Comparison of ENCODE assay signal across 24 cellular contexts in genomic region chr15:32982001-32982400, GRCh38.
A peak's percentile ranks its signal among the peaks of the same experiment; 100 is the strongest.
DNase-seq lines count a peak whose midpoint lies in the region; ATAC-seq lines count a peak whose summit lies in the region.
"Had no signal": no experiment of that assay in that cellular context is flagged by ENCODE, and none has a peak within 500 bp of the region (broad histone marks: within the 10 kb centered on the region; RNA-seq: fewer than 3 reads in every experiment).

No MANE protein-coding gene starts in this region.

- no peaks in the 10 kb centered on the region for H3K36me3 Mint-ChIP-seq in activated T-helper 17 cell treated with anti-CD3 and anti-CD28 coated beads, Interleukin-2, amount 50 U/mL, for 72 hours (ENCODE audit: low read depth)

- peak overlapping the region; percentile 5 for H3K4me3 Mint-ChIP-seq in activated T-helper 17 cell treated with anti-CD3 and anti-CD28 coated beads, Interleukin-2, amount 50 U/mL, for 72 hours
- H3K4me3 Mint-ChIP-seq: H9; T-helper 2 cell treated with Interferon-gamma antibody and Interleukin-4, amounts not matched to agents 5 μg/mL and 100 μg/mL, for 36 hours had no signal

- H3K9me3 ChIP-seq in GM23248 (ENCODE audit: low read depth), result no peaks in the 10 kb centered on the region
- H3K9me3 ChIP-seq: A549, BE2C, SJSA1 had no signal

- no peak for ATAC-seq in activated T-helper 17 cell treated with anti-CD3 and anti-CD28 coated beads, Interleukin-2, amount 50 U/mL, for 72 hours (replicated peaks)
- ATAC-seq in GM19467 (IDR thresholded peaks at IDR 0.05; ENCODE audit: unreplicated experiment) (no peak), GM21529 (IDR thresholded peaks at IDR 0.05; ENCODE audit: unreplicated experiment) (no peak)
- ATAC-seq: A549 had no signal

- H3K27me3 Mint-ChIP-seq in activated T-helper 17 cell treated with anti-CD3 and anti-CD28 coated beads, Interleukin-2, amount 50 U/mL, for 72 hours, result no peaks in the 10 kb centered on the region

- H3K4me3 ChIP-seq in GM23248, result no peak overlapping the region
- H3K4me3 ChIP-seq: A549, PC-9, SJSA1 had no signal

- 0 out of 2 replicates have a peak overlapping the region, but pooled peaks have one; percentile 11 for H3K27ac ChIP-seq in GM23248
- H3K27ac ChIP-seq: A549, PC-9, SJSA1 had no signal

- H3K4me2 ChIP-seq in GM23248 (ENCODE audit: unreplicated experiment), result no peak overlapping the region
- H3K4me2 ChIP-seq: A549, PC-9 had no signal

- no peaks in the 10 kb centered on the region for H3K9me3 Mint-ChIP-seq in activated T-helper 17 cell treated with anti-CD3 and anti-CD28 coated beads, Interleukin-2, amount 50 U/mL, for 72 hours
- H3K9me3 Mint-ChIP-seq: H9; T-helper 2 cell treated with Interferon-gamma antibody and Interleukin-4, amounts not matched to agents 5 μg/mL and 100 μg/mL, for 36 hours had no signal

- no peaks in the 10 kb centered on the region for H3K79me2 ChIP-seq in GM23248 (ENCODE audit: insufficient read depth)

- peaks cover 47% of the 10 kb centered on the region for H3K4me1 ChIP-seq in GM23248 (ENCODE audit: insufficient read depth)
- H3K4me1 ChIP-seq: A549, BE2C had no signal

- no peak overlapping the region for H2AFZ ChIP-seq in GM23248
- H2AFZ ChIP-seq: PC-9 had no signal

- H3K9me2 ChIP-seq in GM23248 (ENCODE audit: insufficient read depth), result no peaks in the 10 kb centered on the region

- no peak overlapping the region for H3K27ac Mint-ChIP-seq in activated T-helper 17 cell treated with anti-CD3 and anti-CD28 coated beads, Interleukin-2, amount 50 U/mL, for 72 hours
- H3K27ac Mint-ChIP-seq: T-helper 2 cell treated with Interferon-gamma antibody and Interleukin-4, amounts not matched to agents 5 μg/mL and 100 μg/mL, for 36 hours had no signal

- H3K27me3 ChIP-seq in GM23248 (replicated peaks; ENCODE audit: insufficient read depth), result no peaks in the 10 kb centered on the region
- H3K27me3 ChIP-seq: BE2C, SJSA1 had no signal

- no peaks in the 10 kb centered on the region for H3K36me3 ChIP-seq in GM23248 (ENCODE audit: low read depth)
- H3K36me3 ChIP-seq: BE2C, SJSA1 had no signal

- DNase-seq in GM23248 (no peak), NCI-H526 treated with DMSO at 0.1 percent for 48 hours (lab: John Stamatoyannopoulos, UW) (peak; percentile 10), DMS114 treated with DMSO at 0.1 percent for 48 hours (lab: John Stamatoyannopoulos, UW; ENCODE audit: unreplicated experiment) (no peak), NCI-H510A (lab: John Stamatoyannopoulos, UW) (no peak)
- DNase-seq: BE2C; H9; NCI-H1092; NCI-H1417 treated with DMSO at 0.1 percent for 48 hours; NCI-H187; NCI-H2081 treated with DMSO at 0.1 percent for 48 hours; NCI-H2171 treated with DMSO at 0.1 percent for 48 hours; NCI-H524 treated with DMSO at 0.1 percent for 48 hours; NCI-H82; NK-92 treated with Interleukin-12 subunit alpha and Interleukin-12 subunit beta, amount 100 ng/mL, for 24 hours; PC-9; Right ventricle myocardium superior; RPMI8226; T-helper 1 cell had no signal

- H3K9ac ChIP-seq in GM23248, result no peak overlapping the region

- no peaks in the 10 kb centered on the region for H4K20me1 ChIP-seq in GM23248 (ENCODE audit: insufficient read depth)

- peaks cover 40% of the 10 kb centered on the region for H3F3A ChIP-seq in GM23248 (ENCODE audit: insufficient read depth)

- in situ Hi-C loops in GM23248 (cut with MboI), result no loop called here

- WGBS in GM23248 (ENCODE audit: low coverage in 1 of 2, low lambda C conversion rate in 2 of 2, missing lambda C conversion rate in 2 of 2), 2 experiments, result 64 to 65% methylated on average over 4 of the region's 4 CpGs

- H3K4me1 Mint-ChIP-seq in activated T-helper 17 cell treated with anti-CD3 and anti-CD28 coated beads, Interleukin-2, amount 50 U/mL, for 72 hours, result no peaks in the 10 kb centered on the region
